ENCODE assay signal across 8 cellular contexts in genomic region chr15:48810414-48811324, GRCh38. TPM values are rescaled to one million over a fixed set of nuclear protein-coding genes. Genes with fewer than 3 reads are reported as not detected.
DNase-seq lines count a peak whose midpoint lies in the region; ATAC-seq and TF ChIP-seq lines count a peak whose summit lies in the region.

Gene CEP152 (minus strand): TSS chr15:48811069. CDS start chr15:48805649, 5,420 bp downstream.

- H3K9me3 Mint-ChIP-seq in Calu3 (ENCODE audit: low read depth, unreplicated experiment) = no peaks in the 10 kb centered on the region

- H3K4me3 Mint-ChIP-seq in Calu3 (ENCODE audit: low read depth, unreplicated experiment) = peak within 1 kb of the TSS; percentile 78

- H3K56ac ChIP-seq in mesendoderm (ENCODE audit: low read length) = peak within 1 kb of the TSS; percentile 88

- WGBS in mesendoderm (ENCODE audit: extremely low coverage, insufficient coverage, low lambda C conversion rate) = no CpG with 5 or more reads among the region's 51 CpGs

- TF ChIP-seq CTCF in Calu3 (IDR thresholded peaks at IDR 0.05; ENCODE audit: unreplicated experiment) = no peak

- peak within 1 kb of the TSS; percentile 54 for H3K27ac ChIP-seq in HUES48 (ENCODE audit: low read depth, low read length)
- peak within 1 kb of the TSS; percentile 16 for H3K27ac ChIP-seq in mesendoderm (ENCODE audit: low read depth, low read length)

- H3K36me3 Mint-ChIP-seq in Calu3 (ENCODE audit: insufficient read depth, unreplicated experiment) = peaks cover 20% of the 10 kb centered on the region

- H3K27me3 ChIP-seq in HUES48 (ENCODE audit: control insufficient read depth, insufficient read depth, low read length) (peaks cover 6% of the 10 kb centered on the region; the same call in 1 of the 2 replicates), NT2/D1 (ENCODE audit: insufficient read depth, insufficient read length) (no peaks in the 10 kb centered on the region), endocrine pancreas (ENCODE audit: control insufficient read depth, insufficient read depth, low read length) (no peaks in the 10 kb centered on the region), mesendoderm (ENCODE audit: insufficient read depth, low read length, poor library complexity) (no peaks in the 10 kb centered on the region)

- peak within 1 kb of the TSS; percentile 46 for H3K27ac Mint-ChIP-seq in Calu3 (ENCODE audit: unreplicated experiment)

- peak; percentile 96 for ATAC-seq in GM21423 (IDR thresholded peaks at IDR 0.05; ENCODE audit: unreplicated experiment)

- peak within 1 kb of the TSS; percentile 34 for H3K18ac ChIP-seq in mesendoderm (ENCODE audit: low read length)

- H3K23ac ChIP-seq in mesendoderm (ENCODE audit: low read length) = no peak within 1 kb of the TSS

- intact Hi-C loops in Calu3 (cut with micrococcal nuclease; ENCODE audit: unreplicated experiment) = no loop called here

- H3K4me1 ChIP-seq in HUES48 (ENCODE audit: control insufficient read depth, insufficient read depth, low read length) (peaks cover 17% of the 10 kb centered on the region), NT2/D1 (ENCODE audit: insufficient read depth, insufficient read length) (no peaks in the 10 kb centered on the region), endocrine pancreas (ENCODE audit: control insufficient read depth, insufficient read depth, low read length) (no peaks in the 10 kb centered on the region), mesendoderm (ENCODE audit: control insufficient read depth, low read depth, low read length) (no peaks in the 10 kb centered on the region)

- H3K4me1 Mint-ChIP-seq in Calu3 (ENCODE audit: low read depth, unreplicated experiment) = peaks cover 24% of the 10 kb centered on the region

- H3K4me2 ChIP-seq in mesendoderm (ENCODE audit: low read length) = peak within 1 kb of the TSS; percentile 81

- no peak within 1 kb of the TSS for H2BK5ac ChIP-seq in mesendoderm (ENCODE audit: low read length)

- H3K79me2 ChIP-seq in mesendoderm (ENCODE audit: control insufficient read depth, insufficient read depth, low read length) = no peaks in the 10 kb centered on the region

- TSS peak; percentile 44 for BruUV-seq in Calu3 (replicated peaks; lab: Mats Ljungman, UMichigan)

- H4K8ac ChIP-seq in mesendoderm (ENCODE audit: low read depth, low read length) = no peak within 1 kb of the TSS

- H3K36me3 ChIP-seq in HUES48 (ENCODE audit: control insufficient read depth, insufficient read depth, low read length) = no peaks in the 10 kb centered on the region
- no peaks in the 10 kb centered on the region for H3K36me3 ChIP-seq in NT2/D1 (ENCODE audit: insufficient read depth, insufficient read length, low read length)
- no peaks in the 10 kb centered on the region for H3K36me3 ChIP-seq in endocrine pancreas (ENCODE audit: control insufficient read depth, insufficient read depth, low read length)
- no peaks in the 10 kb centered on the region for H3K36me3 ChIP-seq in mesendoderm (ENCODE audit: control insufficient read depth, insufficient read depth, low read length)

- no peak within 1 kb of the TSS for H2AK5ac ChIP-seq in mesendoderm (ENCODE audit: low read length)

- H3K27me3 Mint-ChIP-seq in Calu3 (ENCODE audit: unreplicated experiment) = no peaks in the 10 kb centered on the region

- H3K4ac ChIP-seq in mesendoderm (ENCODE audit: low read depth, low read length) = no peak within 1 kb of the TSS

- H3K9me3 ChIP-seq in HUES48 (ENCODE audit: control insufficient read depth, insufficient read depth, low read length) (no peaks in the 10 kb centered on the region), NT2/D1 (ENCODE audit: insufficient read depth, low read length) (no peaks in the 10 kb centered on the region), endocrine pancreas (ENCODE audit: control insufficient read depth, low read length) (no peaks in the 10 kb centered on the region)

- H3K4me3 ChIP-seq in HUES48 (ENCODE audit: low read depth, low read length) (peak within 1 kb of the TSS; percentile 89), NT2/D1 (ENCODE audit: insufficient read length, low read depth) (peak within 1 kb of the TSS; percentile 84), endocrine pancreas (ENCODE audit: control insufficient read depth, insufficient read depth, low read length) (peak within 1 kb of the TSS; percentile 85), mesendoderm (ENCODE audit: low read length) (peak within 1 kb of the TSS; percentile 90)

- no peak within 1 kb of the TSS for H4K5ac ChIP-seq in mesendoderm (ENCODE audit: low read length)

- H3K79me1 ChIP-seq in mesendoderm (ENCODE audit: low read length) = peaks cover 3% of the 10 kb centered on the region

- H2BK120ac ChIP-seq in mesendoderm (ENCODE audit: low read depth, low read length) = no peak within 1 kb of the TSS

- CTCF ChIA-PET in Calu3 (lab: Charles Lee) = interaction anchor here (0.5 to 1.2 kb wide), 6 partner anchors 9 to 633 kb away, joined by 3 to 9 read pairs (median 3); partner anchors contain the start of gene MYEF2

- H3K9ac ChIP-seq in HUES48 (ENCODE audit: low read depth, low read length) = peak within 1 kb of the TSS; percentile 79
- peak within 1 kb of the TSS; percentile 87 for H3K9ac ChIP-seq in NT2/D1 (ENCODE audit: insufficient read length, low read depth)
- H3K9ac ChIP-seq in endocrine pancreas (ENCODE audit: control insufficient read depth, insufficient read depth, low read length) = peak within 1 kb of the TSS; percentile 16
- H3K9ac ChIP-seq in mesendoderm (ENCODE audit: low read length) = peak within 1 kb of the TSS; percentile 91

- H2BK15ac ChIP-seq in mesendoderm (replicated peaks; ENCODE audit: low read depth) = no peak within 1 kb of the TSS

- peak; percentile 98 for DNase-seq in Calu3
- peak; percentile 99 for DNase-seq in NT2/D1 (ENCODE audit: low read depth, low spot score)
- peak; percentile 89 to 95 (median 89) for DNase-seq in activated CD8-positive, alpha-beta memory T cell treated with anti-CD3 and anti-CD28 coated beads for 48 hours (ENCODE audit: low read depth in 2 of 3, low spot score in 2 of 3)
- peak; percentile 100 for DNase-seq in mesendoderm
- peak; percentile 94 for DNase-seq in stimulated activated CD8-positive, alpha-beta memory T cell treated with anti-CD3 and anti-CD28 coated beads, Interleukin-12 subunit alpha, Interleukin-12 subunit beta, amount 100 ng/mL, for 4 hours (ENCODE audit: low read depth)

RNA-seq across cellular contexts. Expression of gene CEP152, which starts in this region (rescaled TPM):
- total RNA-seq in Calu3 (2022) = 19.6 and 27.1 TPM in 2 replicates
- 7.0 TPM for polyA plus RNA-seq in mesendoderm (2013, experiment 1 of 2)
- 6.8 TPM for polyA plus RNA-seq in mesendoderm (2013, experiment 2 of 2)

Comparison
In these comparisons a context has a peak if more than half of its experiments do, and no peak if none do; other contexts are left out.
1. Peak in every context shown above with its lines: DNase-seq, ATAC-seq, H3K4me3 ChIP-seq and H3K27ac ChIP-seq.
2. H3K9ac ChIP-seq: peak in every context shown above with its lines; median percentile 91 in mesendoderm; 87 in NT2/D1; 79 in HUES48; 16 in endocrine pancreas.